16 cellular contexts compared by ENCODE assay signal in genomic region chr7:74467876-74468275, GRCh38. TPM values are rescaled to one million over a fixed set of nuclear protein-coding genes. Genes with fewer than 3 reads are reported as not detected.
"Had no signal": no experiment of that assay in that cellular context is flagged by ENCODE, and none has a peak within 500 bp of the region (broad histone marks: within the 10 kb centered on the region; RNA-seq: fewer than 3 reads in every experiment).

No MANE protein-coding gene starts in this region.

- DNase-seq: activated CD4-positive, alpha-beta T cell treated with anti-CD3 and anti-CD28 coated beads, Interleukin-2, amount 50 U/mL, for 48 hours; activated CD4-positive, CD25-positive, alpha-beta regulatory T cell treated with anti-CD3 and anti-CD28 coated beads, Interleukin-2, amount 50 U/mL, for 72 hours; activated CD8-positive, alpha-beta memory T cell treated with anti-CD3 and anti-CD28 coated beads, Interleukin-2, amount 10 ng/mL, durations not matched to agents 7 days and 5 days; activated naive CD8-positive, alpha-beta T cell treated with anti-CD3 and anti-CD28 coated beads, Interleukin-2, amount 10 ng/mL, durations not matched to agents 7 days and 5 days; activated T-cell treated with anti-CD3 and anti-CD28 coated beads, Interleukin-2, amount 50 U/mL, for 4 hours; kidney glomerular epithelial cell; stimulated activated CD4-positive, alpha-beta T cell treated with anti-CD3 and anti-CD28 coated beads, Interleukin-4, amount 100 ng/mL, for 1 hour; stimulated activated CD8-positive, alpha-beta memory T cell treated with anti-CD3 and anti-CD28 coated beads, Interleukin-4, amount 100 ng/mL, for 48 hours; SW 1271; tibial artery; uterus had no signal

- H3K4me3 ChIP-seq: breast epithelium, lung, prostate gland, tibial artery, uterus had no signal

- H3K27me3 ChIP-seq: breast epithelium, tibial artery, uterus had no signal

- ATAC-seq: activated CD8-positive, alpha-beta memory T cell treated with anti-CD3 and anti-CD28 coated beads, Interleukin-2, amount 10 ng/mL, durations not matched to agents 7 days and 5 days; activated T-cell treated with anti-CD3 and anti-CD28 coated beads, Interleukin-2, amount 50 U/mL, for 4 hours; natural killer cell treated with Interleukin-12 subunit alpha and Interleukin-12 subunit beta and Interleukin-15 and Interleukin-18, amount 100 ng/mL, for 72 hours had no signal

- H3K27ac ChIP-seq: breast epithelium had no signal

- H3K4me1 Mint-ChIP-seq: activated CD8-positive, alpha-beta memory T cell treated with anti-CD3 and anti-CD28 coated beads, Interleukin-2, amount 10 ng/mL, durations not matched to agents 7 days and 5 days had no signal

- H3K27ac Mint-ChIP-seq: activated CD8-positive, alpha-beta memory T cell treated with anti-CD3 and anti-CD28 coated beads, Interleukin-2, amount 10 ng/mL, durations not matched to agents 7 days and 5 days; activated naive CD8-positive, alpha-beta T cell treated with anti-CD3 and anti-CD28 coated beads, Interleukin-2, amount 10 ng/mL, durations not matched to agents 7 days and 5 days; natural killer cell treated with Interleukin-12 subunit alpha and Interleukin-12 subunit beta and Interleukin-15 and Interleukin-18, amount 100 ng/mL, for 72 hours; T-helper 2 cell treated with Interferon-gamma antibody and Interleukin-4, amounts not matched to agents 5 μg/mL and 100 μg/mL, for 36 hours had no signal

- H3K9me3 Mint-ChIP-seq: activated naive CD8-positive, alpha-beta T cell treated with anti-CD3 and anti-CD28 coated beads, Interleukin-2, amount 10 ng/mL, durations not matched to agents 7 days and 5 days; activated T-cell treated with anti-CD3 and anti-CD28 coated beads, Interleukin-2, amount 50 U/mL, for 4 hours; natural killer cell treated with Interleukin-12 subunit alpha and Interleukin-12 subunit beta and Interleukin-15 and Interleukin-18, amount 100 ng/mL, for 72 hours; T-helper 2 cell treated with Interferon-gamma antibody and Interleukin-4, amounts not matched to agents 5 μg/mL and 100 μg/mL, for 36 hours had no signal

- H3K27me3 Mint-ChIP-seq: activated CD8-positive, alpha-beta memory T cell treated with anti-CD3 and anti-CD28 coated beads, Interleukin-2, amount 10 ng/mL, durations not matched to agents 7 days and 5 days; activated naive CD8-positive, alpha-beta T cell treated with anti-CD3 and anti-CD28 coated beads, Interleukin-2, amount 10 ng/mL, durations not matched to agents 7 days and 5 days had no signal

- H3K4me3 Mint-ChIP-seq: activated CD8-positive, alpha-beta memory T cell treated with anti-CD3 and anti-CD28 coated beads, Interleukin-2, amount 10 ng/mL, durations not matched to agents 7 days and 5 days; activated naive CD8-positive, alpha-beta T cell treated with anti-CD3 and anti-CD28 coated beads, Interleukin-2, amount 10 ng/mL, durations not matched to agents 7 days and 5 days; activated T-cell treated with anti-CD3 and anti-CD28 coated beads, Interleukin-2, amount 50 U/mL, for 4 hours; natural killer cell treated with Interleukin-12 subunit alpha and Interleukin-12 subunit beta and Interleukin-15 and Interleukin-18, amount 100 ng/mL, for 72 hours; T-helper 2 cell treated with Interferon-gamma antibody and Interleukin-4, amounts not matched to agents 5 μg/mL and 100 μg/mL, for 36 hours had no signal

- H3K36me3 Mint-ChIP-seq: activated CD8-positive, alpha-beta memory T cell treated with anti-CD3 and anti-CD28 coated beads, Interleukin-2, amount 10 ng/mL, durations not matched to agents 7 days and 5 days; activated naive CD8-positive, alpha-beta T cell treated with anti-CD3 and anti-CD28 coated beads, Interleukin-2, amount 10 ng/mL, durations not matched to agents 7 days and 5 days; natural killer cell treated with Interleukin-12 subunit alpha and Interleukin-12 subunit beta and Interleukin-15 and Interleukin-18, amount 100 ng/mL, for 72 hours had no signal

RNA-seq across cellular contexts. Expression of gene GTF2IRD1, which starts 14.2 kb away (rescaled TPM):
- total RNA-seq: natural killer cell treated with Interleukin-12 subunit alpha and Interleukin-12 subunit beta and Interleukin-15 and Interleukin-18, amount 100 ng/mL, for 72 hours had no signal
